ENCODE assay signal across 9 cellular contexts in the genomic region with DNA sequence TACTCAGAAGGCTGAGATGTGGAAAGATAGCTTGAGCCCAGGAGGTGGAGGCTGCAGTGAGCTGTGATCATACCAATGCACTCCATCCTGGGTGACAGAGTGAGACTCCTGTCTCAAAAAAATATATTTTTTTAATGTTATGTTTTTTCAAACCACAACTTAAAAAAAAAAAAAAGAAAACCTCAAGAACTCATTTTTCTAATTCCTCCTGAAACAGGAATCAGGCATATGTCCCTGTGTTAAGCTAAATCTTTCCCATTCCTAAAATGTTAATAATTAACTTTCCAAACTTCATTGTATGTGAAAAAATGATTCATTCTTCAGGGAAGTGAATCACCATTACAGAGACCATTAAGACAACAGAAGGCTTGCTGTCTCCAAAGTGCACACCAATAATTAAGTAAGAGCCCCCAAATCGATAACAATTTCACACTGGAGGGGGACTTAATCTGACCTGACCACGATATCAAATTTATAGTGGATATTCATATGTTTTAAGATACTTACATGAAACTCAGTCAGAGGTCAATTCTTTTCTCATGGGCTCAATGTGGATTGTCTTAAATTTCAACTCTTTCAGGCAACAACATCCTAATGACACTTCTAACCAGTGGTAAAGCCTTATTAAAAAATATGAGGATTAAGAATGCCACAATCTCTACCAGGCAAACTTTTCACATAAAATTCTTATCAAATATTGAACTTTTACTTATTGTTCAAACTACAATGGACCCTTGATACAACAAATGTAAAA. TPM values are rescaled to one million over a fixed set of nuclear protein-coding genes. Genes with fewer than 3 reads are reported as not detected.
DNase-seq lines count a peak whose midpoint lies in the region; ATAC-seq, FAIRE-seq and TF ChIP-seq lines count a peak whose summit lies in the region.
"Had no signal": no experiment of that assay in that cellular context is flagged by ENCODE, and none has a peak within 500 bp of the region (broad histone marks: within the 10 kb centered on the region; RNA-seq: fewer than 3 reads in every experiment).

No MANE protein-coding gene starts in this region.

- no peak for TF ChIP-seq POLR2A in A549 (IDR thresholded peaks at IDR 0.05; ENCODE audit: low read length)

- FAIRE-seq in A549 (lab: Jason Lieb, UNC): peak; percentile 88

- 4% methylated on average over 2 of the region's 2 CpGs for WGBS in A549 (ENCODE audit: missing lambda C conversion rate)

- peak overlapping the region; percentile 91 to 97 for H3K27ac ChIP-seq in A549
- H3K27ac ChIP-seq: SJCRH30 had no signal

- no peak for TF ChIP-seq CTCF in A549 (IDR thresholded peaks at IDR 0.05)

- DNase-seq in A549 (ENCODE audit: low read depth in 1 of 2, low spot score in 1 of 2): peak; percentile 59 to 71
- DNase-seq in HCEC 1CT: peak; percentile 89
- DNase-seq in astrocyte of the hippocampus (ENCODE audit: low read depth, low spot score): peak; percentile 53
- DNase-seq in left colon: no peak
- DNase-seq in OCI-M1 (lab: John Stamatoyannopoulos, UW): no peak
- DNase-seq in midbrain (lab: John Stamatoyannopoulos, UW): no peak
- DNase-seq: SJCRH30 had no signal

- intact Hi-C loops in left colon (cut with DNase I, micrococcal nuclease): no loop called here

- CTCF ChIA-PET in A549 (lab: Yijun Ruan, JAX): interaction anchor here (0.6 to 2.5 kb wide), 9 partner anchors 11 to 478 kb away, joined by 3 to 10 read pairs (median 4); no protein-coding TSS in a partner anchor

- no peaks in the 10 kb centered on the region for H3K9me3 ChIP-seq in A549
- H3K9me3 ChIP-seq: SJCRH30 had no signal

- POLR2A ChIA-PET in A549 (lab: Yijun Ruan, JAX): interaction anchor here (0.6 to 0.9 kb wide), 3 partner anchors 13 to 27 kb away, joined by 3 to 4 read pairs (median 3); no protein-coding TSS in a partner anchor

- no peak for TF ChIP-seq EP300 in A549 (IDR thresholded peaks at IDR 0.05)

- H3K4me1 ChIP-seq in A549: peaks cover 75% of the 10 kb centered on the region

- peak overlapping the region; percentile 90 for H3K4me2 ChIP-seq in A549

- peak overlapping the region; percentile 94 for H3K4me3 ChIP-seq in A549
- H3K4me3 ChIP-seq: SJCRH30 had no signal

- TF ChIP-seq RAD21 in A549 (conservative IDR thresholded peaks at IDR 0.05 in 1 of 2, IDR thresholded peaks at IDR 0.05 in 1 of 2): no peak

- peak; percentile 44 to 64; a peak in 4 of 6 replicates for ATAC-seq in A549
- ATAC-seq in left colon: peak; percentile 25
- no peak for ATAC-seq in HG02870 (IDR thresholded peaks at IDR 0.05; ENCODE audit: unreplicated experiment)
- no peak for ATAC-seq in HG02938 (IDR thresholded peaks at IDR 0.05; ENCODE audit: unreplicated experiment)

TF ChIP-seq in A549, 52 proteins besides CTCF, POLR2A, EP300 and RAD21:
- TF ChIP-seq ZC3H11A (IDR thresholded peaks at IDR 0.05) (no peak), MYC (IDR thresholded peaks at IDR 0.05; ENCODE audit: borderline replicate concordance, low read length) (no peak), JUN (IDR thresholded peaks at IDR 0.05) (no peak), RFX5 (IDR thresholded peaks at IDR 0.05) (no peak), POLR2AphosphoS2 (conservative IDR thresholded peaks at IDR 0.05; ENCODE audit: low read length) (no peak), JUNB (IDR thresholded peaks at IDR 0.05) (peak; percentile 78), HDAC2 (IDR thresholded peaks at IDR 0.05) (no peak), HOXB5 (CRISPR knock-in tag; IDR thresholded peaks at IDR 0.05) (no peak), HEYL (CRISPR knock-in tag; IDR thresholded peaks at IDR 0.05) (no peak), BCL3 (IDR thresholded peaks at IDR 0.05) (no peak), SMC3 (IDR thresholded peaks at IDR 0.05) (no peak), CHD4 (IDR thresholded peaks at IDR 0.05; ENCODE audit: borderline replicate concordance) (no peak), FOSL2 (IDR thresholded peaks at IDR 0.05) (peak; percentile 88), FOSL2 (CRISPR knock-in tag; IDR thresholded peaks at IDR 0.05) (peak; percentile 96), BHLHE40 (IDR thresholded peaks at IDR 0.05; ENCODE audit: low read depth, low read length) (no peak), GATA3 (IDR thresholded peaks at IDR 0.05; ENCODE audit: borderline replicate concordance) (peak; percentile 23; the same call in 1 of the 2 replicates), EHF (CRISPR knock-in tag; IDR thresholded peaks at IDR 0.05) (no peak), NPAS2 (CRISPR knock-in tag; IDR thresholded peaks at IDR 0.05; ENCODE audit: borderline replicate concordance) (no peak)
- TF ChIP-seq, protein P1, sequence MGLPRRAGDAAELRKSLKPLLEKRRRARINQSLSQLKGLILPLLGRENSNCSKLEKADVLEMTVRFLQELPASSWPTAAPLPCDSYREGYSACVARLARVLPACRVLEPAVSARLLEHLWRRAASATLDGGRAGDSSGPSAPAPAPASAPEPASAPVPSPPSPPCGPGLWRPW (IDR thresholded peaks at IDR 0.05): no peak
- TF ChIP-seq, protein P2, sequence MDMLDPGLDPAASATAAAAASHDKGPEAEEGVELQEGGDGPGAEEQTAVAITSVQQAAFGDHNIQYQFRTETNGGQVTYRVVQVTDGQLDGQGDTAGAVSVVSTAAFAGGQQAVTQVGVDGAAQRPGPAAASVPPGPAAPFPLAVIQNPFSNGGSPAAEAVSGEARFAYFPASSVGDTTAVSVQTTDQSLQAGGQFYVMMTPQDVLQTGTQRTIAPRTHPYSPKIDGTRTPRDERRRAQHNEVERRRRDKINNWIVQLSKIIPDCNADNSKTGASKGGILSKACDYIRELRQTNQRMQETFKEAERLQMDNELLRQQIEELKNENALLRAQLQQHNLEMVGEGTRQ (IDR thresholded peaks at IDR 0.05): no peak
- TF ChIP-seq, protein P3, sequence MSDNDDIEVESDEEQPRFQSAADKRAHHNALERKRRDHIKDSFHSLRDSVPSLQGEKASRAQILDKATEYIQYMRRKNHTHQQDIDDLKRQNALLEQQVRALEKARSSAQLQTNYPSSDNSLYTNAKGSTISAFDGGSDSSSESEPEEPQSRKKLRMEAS (IDR thresholded peaks at IDR 0.05): no peak

RNA-seq across cellular contexts. Expression of gene CEMIP2, which starts 5.2 kb away (rescaled TPM):
- polyA plus RNA-seq in A549 (2011; rRNA removed) (161 and 236 TPM in 2 replicates), A549 (2017; fragmentation: RNase III; extraction: RNeasy Plus Mini Kit Qiagen cat#74134 plus additional on column Dnase treatment) (136 to 158 TPM (median 146 TPM) in 3 replicates)
- 65.5 and 72.7 TPM in 2 replicates for polyA plus RNA-seq in A549 (2012; cell fraction: cytosol; rRNA removed)
- 146 and 156 TPM in 2 replicates for polyA plus RNA-seq in A549 (2012; cell fraction: nucleus; rRNA removed)
- polyA minus RNA-seq in A549 (2011; rRNA and poly(A)+ RNA removed): 427 and 492 TPM in 2 replicates
- 100 to 1,000 TPM in 1 of 2 donors, 10 to 100 TPM in 1; 97.7 to 106 TPM for total RNA-seq in left colon

Comparison
In these comparisons a context has a peak if more than half of its experiments do, and no peak if none do; other contexts are left out.
1. ATAC-seq: peak in A549 (2 of 2) and left colon (single experiment); none in HG02870 (single experiment) and HG02938 (single experiment).
2. DNase-seq: peak in A549 (2 of 2), HCEC 1CT (single experiment) and astrocyte of the hippocampus (single experiment); none in left colon (0 of 2), OCI-M1 (single experiment) and midbrain (single experiment).